ENCODE assay signal across 9 cellular contexts in genomic region chr1:46302091-46303037, GRCh38. TPM values are rescaled to one million over a fixed set of nuclear protein-coding genes. Genes with fewer than 3 reads are reported as not detected.
DNase-seq lines count a peak whose midpoint lies in the region; ATAC-seq, FAIRE-seq and TF ChIP-seq lines count a peak whose summit lies in the region.
"Had no signal": no experiment of that assay in that cellular context is flagged by ENCODE, and none has a peak within 500 bp of the region (broad histone marks: within the 10 kb centered on the region; RNA-seq: fewer than 3 reads in every experiment).

No MANE protein-coding gene starts in this region.

- H3K4me1 ChIP-seq in IMR-90 (ENCODE audit: control insufficient read depth, insufficient read depth, low read length), result peaks cover 5% of the 10 kb centered on the region

- no peaks in the 10 kb centered on the region for H3K9me3 ChIP-seq in IMR-90 (ENCODE audit: control insufficient read depth, insufficient read depth, low read length)

- peak overlapping the region; percentile 64 to 93 for H4K8ac ChIP-seq in IMR-90 (ENCODE audit: low read depth in 2 of 2, low read length in 2 of 2)

- no peak for TF ChIP-seq POLR2A in IMR-90 (IDR thresholded peaks at IDR 0.05; ENCODE audit: low read depth, low read length)

- DNase-seq in Caki2 (ENCODE audit: low read depth), result peak; percentile 58
- peak; percentile 52 for DNase-seq in IMR-90
- DNase-seq in bronchial epithelial cell (ENCODE audit: low read depth), result no peak
- peak; percentile 67 for DNase-seq in iris pigment epithelial cell (ENCODE audit: low read depth)
- peak; percentile 29 to 47 for DNase-seq in stimulated activated CD4-positive, alpha-beta T cell treated with anti-CD3 and anti-CD28 coated beads, Interleukin-12 subunit alpha, Interleukin-12 subunit beta, amount 100 ng/mL, for 24 hours (ENCODE audit: low read depth in 2 of 2)
- no peak for DNase-seq in NCI-H128 (lab: John Stamatoyannopoulos, UW; ENCODE audit: unreplicated experiment)

- H3K9me1 ChIP-seq in IMR-90 (ENCODE audit: insufficient read depth, low read length), result peaks cover 13% of the 10 kb centered on the region

- ATAC-seq in GM19455 (IDR thresholded peaks at IDR 0.05; ENCODE audit: unreplicated experiment) (peak; percentile 30), IMR-90 (ENCODE audit: low read depth) (peak; percentile 18)

- H2AK5ac ChIP-seq in IMR-90 (ENCODE audit: low read depth, low read length), result peak overlapping the region; percentile 93

- FAIRE-seq in bronchial epithelial cell (lab: Jason Lieb, UNC), result no peak
- FAIRE-seq: endometrium had no signal

- H2BK5ac ChIP-seq in IMR-90 (ENCODE audit: low read depth, low read length, poor library complexity, severe bottlenecking), result peak overlapping the region; percentile 94

- H2AFZ ChIP-seq in IMR-90 (replicated peaks; ENCODE audit: low read length, poor library complexity), result peak overlapping the region; percentile 84

- peak overlapping the region; percentile 97 for H3K4me3 ChIP-seq in IMR-90 (ENCODE audit: insufficient read depth, low read depth, low read length)
- peak overlapping the region; percentile 88 for H3K4me3 ChIP-seq in WI38 (ENCODE audit: low read depth, low read length)
- H3K4me3 ChIP-seq in bronchial epithelial cell (ENCODE audit: low read depth, low read length), result peak overlapping the region; percentile 86

- peak overlapping the region; percentile 86 for H3K4ac ChIP-seq in IMR-90 (ENCODE audit: low read depth, low read length)

- no peak for TF ChIP-seq RAD21 in IMR-90 (IDR thresholded peaks at IDR 0.05; ENCODE audit: low read length)

- peak overlapping the region; percentile 100 for H3K9ac ChIP-seq in IMR-90 (ENCODE audit: low read depth, low read length)

- H4K20me1 ChIP-seq in IMR-90 (ENCODE audit: insufficient read depth, low read length), result peaks cover 28% of the 10 kb centered on the region

- H3K79me1 ChIP-seq in IMR-90 (ENCODE audit: low read depth in 1 of 2, low read length in 2 of 2), result peaks cover 6 to 39% of the 10 kb centered on the region in 2 experiments

- CTCF ChIA-PET in IMR-90 (lab: Yijun Ruan, JAX), result interaction anchor here (0.5 kb wide), 1 partner anchor 12 kb away, joined by 4 read pairs; no protein-coding TSS in a partner anchor

- peak overlapping the region; percentile 79 for H3K56ac ChIP-seq in IMR-90 (ENCODE audit: extremely low read depth, insufficient read depth, low read length)

- H3K27me3 ChIP-seq in IMR-90 (ENCODE audit: control insufficient read depth, insufficient read depth, low read length), result no peaks in the 10 kb centered on the region
- H3K27me3 ChIP-seq in bronchial epithelial cell (ENCODE audit: control insufficient read depth, insufficient read depth, low read length), result no peaks in the 10 kb centered on the region

- no peak overlapping the region for H2BK20ac ChIP-seq in IMR-90 (ENCODE audit: low read depth, low read length)

- peaks cover 3% of the 10 kb centered on the region for H3K36me3 ChIP-seq in IMR-90 (ENCODE audit: control insufficient read depth, insufficient read depth, low read length)
- H3K36me3 ChIP-seq in bronchial epithelial cell (ENCODE audit: control insufficient read depth, insufficient read depth, low read length), result peaks cover 2% of the 10 kb centered on the region

- BruUV-seq in IMR-90 (replicated peaks; lab: Mats Ljungman, UMichigan), result no TSS peak

- H3K18ac ChIP-seq in IMR-90 (ENCODE audit: low read depth, low read length), result peak overlapping the region; percentile 70

- POLR2A ChIA-PET in IMR-90 (lab: Charles Lee; ENCODE audit: unreplicated experiment), result no interaction called here

- intact Hi-C loops in IMR-90 (cut with micrococcal nuclease), result loop anchor here (1.0 kb wide), 1 partner anchor 46 kb away; no protein-coding TSS in a partner anchor

- peak overlapping the region; percentile 83 for H3K4me2 ChIP-seq in IMR-90 (ENCODE audit: low read depth, low read length)

- dilution Hi-C loops in IMR-90 (cut with HindIII; ENCODE audit: low sequenced_read_pairs, unreplicated experiment), result no loop called here

- 0 out of 2 replicates have a peak, but pooled peaks have one; percentile 25 for TF ChIP-seq CTCF in IMR-90 (conservative IDR thresholded peaks at IDR 0.05; ENCODE audit: low read depth, low read length)
- no peak for TF ChIP-seq CTCF in WI38 (IDR thresholded peaks at IDR 0.05; ENCODE audit: low read depth, low read length)
- TF ChIP-seq CTCF in bronchial epithelial cell (IDR thresholded peaks at IDR 0.05; ENCODE audit: insufficient read depth, low read length, severe bottlenecking), result peak; percentile 30

- H3K27ac ChIP-seq in IMR-90 (ENCODE audit: insufficient read depth, low read length), result peak overlapping the region; percentile 100

- H3K23ac ChIP-seq in IMR-90 (ENCODE audit: low read depth, low read length), result peak overlapping the region; percentile 90

- no peak overlapping the region for H2BK15ac ChIP-seq in IMR-90 (ENCODE audit: low read depth, low read length)

- H4K5ac ChIP-seq in IMR-90 (ENCODE audit: low read depth, low read length), result peak overlapping the region; percentile 90

- peak overlapping the region; percentile 91 for H4K91ac ChIP-seq in IMR-90 (ENCODE audit: insufficient read depth, low read depth, low read length)

- 0% methylated on average over 68 of the region's 93 CpGs; no CpG with 5 or more reads in 1 of the 2 experiments for WGBS in IMR-90 (ENCODE audit: extremely low coverage in 2 of 2, insufficient read length in 1 of 2), 2 experiments

- in situ Hi-C loops in Caki2 (cut with HindIII; ENCODE audit: low pct_unique_long_range_greater_than_20kb, low sequenced_read_pairs), result no loop called here
- in situ Hi-C loops in IMR-90 (cut with MboI; ENCODE audit: low sequenced_read_pairs), result no loop called here

- H3K14ac ChIP-seq in IMR-90 (replicated peaks; ENCODE audit: low read depth, low read length), result peak overlapping the region; percentile 96

- H2BK120ac ChIP-seq in IMR-90 (ENCODE audit: low read depth, low read length), result peak overlapping the region; percentile 35; the same call in 1 of the 2 replicates

- H2AK9ac ChIP-seq in IMR-90 (replicated peaks; ENCODE audit: low read depth, low read length, poor library complexity), result peak overlapping the region; percentile 97

TF ChIP-seq in IMR-90, 13 proteins besides CTCF, POLR2A, EP300 and RAD21:
- TF ChIP-seq MXI1 (IDR thresholded peaks at IDR 0.05; ENCODE audit: borderline replicate concordance, low read depth, low read length) (no peak), ELK1 (IDR thresholded peaks at IDR 0.05; ENCODE audit: borderline replicate concordance, low read depth, low read length) (no peak), BHLHE40 (IDR thresholded peaks at IDR 0.05; ENCODE audit: low read depth, low read length) (no peak), MAZ (IDR thresholded peaks at IDR 0.05; ENCODE audit: borderline replicate concordance, low read depth, low read length) (no peak), USF2 (IDR thresholded peaks at IDR 0.05; ENCODE audit: low read depth, low read length) (no peak), RCOR1 (IDR thresholded peaks at IDR 0.05; ENCODE audit: insufficient replicate concordance, low read length) (no peak), SMC3 (IDR thresholded peaks at IDR 0.05; ENCODE audit: low read depth, low read length) (no peak), RFX5 (IDR thresholded peaks at IDR 0.05; ENCODE audit: low read depth, low read length) (no peak), FOS (IDR thresholded peaks at IDR 0.05; ENCODE audit: low read depth, low read length) (no peak), CHD1 (IDR thresholded peaks at IDR 0.05; ENCODE audit: low read depth, low read length) (no peak)

RNA-seq across cellular contexts. Expression of gene LRRC41, which starts 1.1 kb away (rescaled TPM):
- 81.7 and 88.1 TPM in 2 replicates for total RNA-seq in Caki2 (2014; rRNA removed; shearing (Covaris generic); ENCODE audit: low replicate concordance)
- 62.5 and 67.6 TPM in 2 replicates for total RNA-seq in IMR-90 (2012; rRNA removed)
- polyA plus RNA-seq in IMR-90 (2012; rRNA removed), result 81.1 and 83.2 TPM in 2 replicates
- polyA plus RNA-seq in IMR-90 (2012; cell fraction: cytosol; rRNA removed), result 53.0 and 85.3 TPM in 2 replicates
- polyA plus RNA-seq in IMR-90 (2012; cell fraction: nucleus; rRNA removed; ENCODE audit: low replicate concordance), result 102 and 130 TPM in 2 replicates
- total RNA-seq in bronchial epithelial cell, result 53.7 and 71.6 TPM in 2 replicates

RNA-seq across cellular contexts. Expression of gene UQCRH, which starts 1.1 kb away (rescaled TPM):
- 458 and 554 TPM in 2 replicates for total RNA-seq in Caki2 (2014; rRNA removed; shearing (Covaris generic); ENCODE audit: low replicate concordance)
- 347 and 738 TPM in 2 replicates for total RNA-seq in IMR-90 (2012; rRNA removed)
- 535 and 736 TPM in 2 replicates for polyA plus RNA-seq in IMR-90 (2012; rRNA removed)
- 166 and 447 TPM in 2 replicates for polyA plus RNA-seq in IMR-90 (2012; cell fraction: cytosol; rRNA removed)
- polyA plus RNA-seq in IMR-90 (2012; cell fraction: nucleus; rRNA removed; ENCODE audit: low replicate concordance), result 31.1 and 246 TPM in 2 replicates
- total RNA-seq in bronchial epithelial cell, result 534 and 762 TPM in 2 replicates

RNA-seq across cellular contexts. Expression of gene NSUN4, which starts 38.2 kb away (rescaled TPM):
- total RNA-seq in Caki2 (2014; rRNA removed; shearing (Covaris generic); ENCODE audit: low replicate concordance), result 19.4 and 31.3 TPM in 2 replicates
- total RNA-seq in IMR-90 (2012; rRNA removed) (10.9 and 11.9 TPM in 2 replicates), bronchial epithelial cell (9.0 and 12.0 TPM in 2 replicates)
- 11.6 and 13.0 TPM in 2 replicates for polyA plus RNA-seq in IMR-90 (2012; rRNA removed)
- polyA plus RNA-seq in IMR-90 (2012; cell fraction: cytosol; rRNA removed), result 12.8 and 16.1 TPM in 2 replicates
- polyA plus RNA-seq in IMR-90 (2012; cell fraction: nucleus; rRNA removed; ENCODE audit: low replicate concordance), result 12.0 and 17.3 TPM in 2 replicates

RNA-seq across cellular contexts. Expression of gene RAD54L, which starts 54.8 kb away (rescaled TPM):
- total RNA-seq in Caki2 (2014; rRNA removed; shearing (Covaris generic); ENCODE audit: low replicate concordance), result 9.7 and 23.5 TPM in 2 replicates
- 4.7 and 4.8 TPM in 2 replicates for total RNA-seq in IMR-90 (2012; rRNA removed)
- polyA plus RNA-seq in IMR-90 (2012; rRNA removed), result 10.6 and 10.7 TPM in 2 replicates
- polyA plus RNA-seq in IMR-90 (2012; cell fraction: cytosol; rRNA removed), result 4.1 and 9.9 TPM in 2 replicates
- 20.5 and 33.8 TPM in 2 replicates for polyA plus RNA-seq in IMR-90 (2012; cell fraction: nucleus; rRNA removed; ENCODE audit: low replicate concordance)
- total RNA-seq in bronchial epithelial cell, result 0.13 and 0.26 TPM in 2 replicates

Comparison
In these comparisons a context has a peak if more than half of its experiments do, and no peak if none do; other contexts are left out.
1. DNase-seq: peak in Caki2 (single experiment), IMR-90 (single experiment), iris pigment epithelial cell (single experiment) and stimulated activated CD4-positive, alpha-beta T cell treated with anti-CD3 and anti-CD28 coated beads, Interleukin-12 subunit alpha, Interleukin-12 subunit beta, amount 100 ng/mL, for 24 hours (2 of 2); none in bronchial epithelial cell (single experiment) and NCI-H128 (single experiment).
2. Peak in every context shown above with its lines, with median percentiles within 50 percentile points of each other: H3K4me3 ChIP-seq.